ENCODE assay signal across 10 cellular contexts in genomic region chr22:29369460-29369859, GRCh38. TPM values are rescaled to one million over a fixed set of nuclear protein-coding genes. Genes with fewer than 3 reads are reported as not detected.
DNase-seq lines count a peak whose midpoint lies in the region; ATAC-seq, FAIRE-seq and TF ChIP-seq lines count a peak whose summit lies in the region.
"Had no signal": no experiment of that assay in that cellular context is flagged by ENCODE, and none has a peak within 500 bp of the region (broad histone marks: within the 10 kb centered on the region; RNA-seq: fewer than 3 reads in every experiment).

No MANE protein-coding gene starts in this region.

- in situ Hi-C loops in G401 (cut with HindIII; ENCODE audit: low sequenced_read_pairs) = no loop called here

- H3K27ac ChIP-seq in psoas muscle = peak overlapping the region; percentile 30
- H3K27ac ChIP-seq: SJSA1 had no signal

- TF ChIP-seq CTCF in psoas muscle (IDR thresholded peaks at IDR 0.05) = no peak

- intact Hi-C loops in left cardiac atrium (cut with DNase I) = no loop called here
- intact Hi-C loops in psoas muscle (cut with DNase I) = no loop called here

- WGBS in psoas muscle, 3 donors = 44 to 61% (median 48%) methylated on average over 9 of the region's 9 CpGs

- peaks cover 13% of the 10 kb centered on the region for H3K4me1 ChIP-seq in psoas muscle
- H3K4me1 ChIP-seq: SJSA1 had no signal

- H3K27me3 ChIP-seq in psoas muscle (ENCODE audit: insufficient read depth in 3 of 3, low read length in 2 of 3) = no peaks in the 10 kb centered on the region
- H3K27me3 ChIP-seq: SJSA1 had no signal

- no peak overlapping the region for H3K4me3 ChIP-seq in psoas muscle
- H3K4me3 ChIP-seq: SJSA1 had no signal

- no peaks in the 10 kb centered on the region for H3K9me3 ChIP-seq in psoas muscle
- H3K9me3 ChIP-seq: SJSA1 had no signal

- H3K27ac Mint-ChIP-seq in effector memory CD8-positive, alpha-beta T cell = no peak overlapping the region

- H3K27me3 Mint-ChIP-seq in effector memory CD8-positive, alpha-beta T cell = no peaks in the 10 kb centered on the region
- H3K27me3 Mint-ChIP-seq: activated naive CD8-positive, alpha-beta T cell treated with anti-CD3 and anti-CD28 coated beads, Interleukin-2, amount 10 ng/mL, durations not matched to agents 7 days and 5 days had no signal

- ATAC-seq in left cardiac atrium (peak; percentile 87 to 93), psoas muscle (peak; percentile 76 to 85 (median 80))
- no peak for ATAC-seq in effector memory CD8-positive, alpha-beta T cell (replicated peaks)

- peak; percentile 66 for DNase-seq in G401 (ENCODE audit: low spot score)
- peak in 48 of 56 donors; percentile 6 to 77 (median 46) for DNase-seq in amygdala (lab: John Stamatoyannopoulos, UW)
- peak; percentile 76 for DNase-seq in left cardiac atrium
- peak; percentile 79 to 83 for DNase-seq in psoas muscle
- no peak for DNase-seq in COLO829 (ENCODE audit: low spot score)
- DNase-seq in effector memory CD8-positive, alpha-beta T cell = no peak
- no peak for DNase-seq in HTR-8/SVneo (ENCODE audit: insufficient read length, low spot score)
- DNase-seq in activated naive CD4-positive, alpha-beta T cell treated with anti-CD3 and anti-CD28 coated beads, Interleukin-2, amount 50 U/mL, for 16 hours = no peak
- DNase-seq: activated naive CD8-positive, alpha-beta T cell treated with anti-CD3 and anti-CD28 coated beads, Interleukin-2, amount 10 ng/mL, durations not matched to agents 7 days and 5 days had no signal

- no peak for FAIRE-seq in HTR-8/SVneo (lab: Jason Lieb, UNC)

- no peaks in the 10 kb centered on the region for H3K9me3 Mint-ChIP-seq in effector memory CD8-positive, alpha-beta T cell
- H3K9me3 Mint-ChIP-seq: activated naive CD8-positive, alpha-beta T cell treated with anti-CD3 and anti-CD28 coated beads, Interleukin-2, amount 10 ng/mL, durations not matched to agents 7 days and 5 days had no signal

- H3K4me3 Mint-ChIP-seq in effector memory CD8-positive, alpha-beta T cell = no peak overlapping the region
- H3K4me3 Mint-ChIP-seq: activated naive CD8-positive, alpha-beta T cell treated with anti-CD3 and anti-CD28 coated beads, Interleukin-2, amount 10 ng/mL, durations not matched to agents 7 days and 5 days had no signal

- peaks cover 6 to 17% of the 10 kb centered on the region in 2 donors for H3K4me1 Mint-ChIP-seq in effector memory CD8-positive, alpha-beta T cell (ENCODE audit: low read depth in 2 of 2)

- peaks cover 31% of the 10 kb centered on the region for H3K36me3 Mint-ChIP-seq in effector memory CD8-positive, alpha-beta T cell (ENCODE audit: insufficient read depth)

- peaks cover 0 to 24% of the 10 kb centered on the region in 2 donors for H3K36me3 ChIP-seq in psoas muscle (ENCODE audit: insufficient read depth in 1 of 2, low read depth in 1 of 2)

RNA-seq across cellular contexts. Expression of gene AP1B1, which starts 18.9 kb away (rescaled TPM):
- total RNA-seq in G401 (2014; rRNA removed; shearing (Covaris generic)) = 70.0 and 88.7 TPM in 2 replicates
- total RNA-seq in left cardiac atrium = 10 to 100 TPM; 44.2 to 44.6 TPM
- total RNA-seq in psoas muscle = 10 to 100 TPM; 26.8 to 35.3 (median 31.1) TPM
- 10 to 100 TPM; 17.5 to 32.4 (median 30.6) TPM for polyA plus RNA-seq in psoas muscle

RNA-seq across cellular contexts. Expression of gene RASL10A, which starts 54.0 kb away (rescaled TPM):
- total RNA-seq in G401 (2014; rRNA removed; shearing (Covaris generic)) = 3.0 and 9.6 TPM in 2 replicates
- total RNA-seq in left cardiac atrium (1 to 10 TPM; 1.0 to 3.1 TPM), psoas muscle (1 to 10 TPM in 2 of 4 donors, under 1 TPM in 2; 0.61 to 1.2 (median 0.95) TPM)
- polyA plus RNA-seq in psoas muscle = 1 to 10 TPM in 1 of 3 donors, under 1 TPM in 2; 0.32 to 3.3 (median 0.80) TPM
- total RNA-seq: SJSA1 had no signal

Comparison
In these comparisons a context has a peak if more than half of its experiments do, and no peak if none do; other contexts are left out.
1. DNase-seq: peak in G401 (single experiment), amygdala (48 of 56), left cardiac atrium (single experiment) and psoas muscle (2 of 2); none in COLO829 (single experiment), effector memory CD8-positive, alpha-beta T cell (0 of 3), HTR-8/SVneo (single experiment) and activated naive CD4-positive, alpha-beta T cell treated with anti-CD3 and anti-CD28 coated beads, Interleukin-2, amount 50 U/mL, for 16 hours (single experiment).